ENCODE assay signal across 20 cellular contexts in the genomic region with DNA sequence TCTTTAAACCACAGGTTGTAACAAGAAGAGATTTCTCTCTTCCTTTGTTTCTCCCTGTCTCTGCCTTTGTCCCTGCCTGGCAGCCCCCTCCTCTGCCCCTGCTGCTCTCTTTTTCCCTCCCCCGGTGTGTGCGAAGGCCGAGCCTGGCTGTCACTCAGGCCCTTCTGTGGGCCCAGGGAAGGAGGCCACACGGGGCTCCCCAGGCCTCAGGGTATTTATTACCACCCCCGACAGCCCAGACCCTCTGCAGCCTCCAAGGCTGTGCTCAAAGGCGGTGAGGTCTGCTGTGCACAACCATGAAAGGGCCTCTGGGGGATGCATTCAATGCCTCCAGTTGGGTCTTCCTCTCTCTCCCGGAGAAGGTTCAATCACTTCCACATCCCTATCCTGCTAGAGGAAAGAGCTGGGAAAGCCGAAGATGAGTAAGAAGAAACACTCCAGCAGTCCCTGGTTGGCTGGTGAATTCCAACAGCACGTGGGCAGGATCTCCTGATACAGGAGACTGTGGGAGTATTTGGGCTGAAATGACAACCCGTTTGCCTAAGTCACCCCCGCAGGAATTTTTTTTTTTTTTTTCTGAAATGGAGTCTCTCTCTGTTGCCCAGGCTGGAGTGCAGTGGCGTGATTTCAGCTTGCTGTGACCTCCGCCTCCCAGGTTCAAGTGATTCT. TPM values are rescaled to one million over a fixed set of nuclear protein-coding genes. Genes with fewer than 3 reads are reported as not detected.
A peak's percentile ranks its signal among the peaks of the same experiment; 100 is the strongest.
DNase-seq lines count a peak whose midpoint lies in the region; ATAC-seq and TF ChIP-seq lines count a peak whose summit lies in the region.
"Had no signal": no experiment of that assay in that cellular context is flagged by ENCODE, and none has a peak within 500 bp of the region (broad histone marks: within the 10 kb centered on the region; RNA-seq: fewer than 3 reads in every experiment).

No MANE protein-coding gene starts in this region.

- H3K4me3 Mint-ChIP-seq in endodermal cell, result no peak overlapping the region
- no peak overlapping the region for H3K4me3 Mint-ChIP-seq in activated CD8-positive, alpha-beta T cell treated with anti-CD3 and anti-CD28 coated beads for 36 hours
- H3K4me3 Mint-ChIP-seq: activated CD4-positive, alpha-beta memory T cell treated with anti-CD3 and anti-CD28 coated beads, Interleukin-2, amount 10 ng/mL, durations not matched to agents 7 days and 5 days had no signal

- H3K23ac ChIP-seq in mesenchymal stem cell (ENCODE audit: low read length in 2 of 2), result no peak overlapping the region

- intact Hi-C loops in gastrocnemius medialis (cut with DNase I; ENCODE audit: low total_unique reads), result no loop called here
- intact Hi-C loops in Right ventricle myocardium superior (cut with DNase I), result no loop called here
- intact Hi-C loops in activated CD8-positive, alpha-beta T cell treated with anti-CD3 and anti-CD28 coated beads for 36 hours (cut with micrococcal nuclease), result no loop called here

- no peak overlapping the region for H4K91ac ChIP-seq in mesenchymal stem cell (ENCODE audit: low read length)

- H3K4me1 ChIP-seq in HEK293 (ENCODE audit: control insufficient read depth, insufficient read depth, low read length), result no peaks in the 10 kb centered on the region
- H3K4me1 ChIP-seq in endodermal cell (ENCODE audit: control insufficient read depth, insufficient read depth, low read length), result peaks cover 16% of the 10 kb centered on the region
- H3K4me1 ChIP-seq in mesenchymal stem cell (ENCODE audit: control insufficient read depth, insufficient read depth, low read depth, low read length), result peaks cover 4% of the 10 kb centered on the region
- peaks cover 74 to 76% of the 10 kb centered on the region in 2 donors for H3K4me1 ChIP-seq in gastrocnemius medialis

- H3K4me2 ChIP-seq in mesenchymal stem cell (ENCODE audit: low read length, poor library complexity, severe bottlenecking), result no peak overlapping the region

- H2BK5ac ChIP-seq in mesenchymal stem cell (ENCODE audit: low read depth, low read length, poor library complexity, severe bottlenecking), result no peak overlapping the region

- H2AFZ ChIP-seq in mesenchymal stem cell (ENCODE audit: low read depth, low read length), result no peak overlapping the region

- H4K8ac ChIP-seq in mesenchymal stem cell (ENCODE audit: low read length), result peak overlapping the region; percentile 14

- peaks cover 32% of the 10 kb centered on the region for H3K4me1 Mint-ChIP-seq in endodermal cell
- H3K4me1 Mint-ChIP-seq in activated CD8-positive, alpha-beta T cell treated with anti-CD3 and anti-CD28 coated beads for 36 hours (ENCODE audit: low read depth), result no peaks in the 10 kb centered on the region
- H3K4me1 Mint-ChIP-seq: activated CD4-positive, alpha-beta memory T cell treated with anti-CD3 and anti-CD28 coated beads, Interleukin-2, amount 10 ng/mL, durations not matched to agents 7 days and 5 days had no signal

- H3K9ac ChIP-seq in endodermal cell (ENCODE audit: extremely low read depth, low read length, poor library complexity, severe bottlenecking) (no peak overlapping the region), mesenchymal stem cell (ENCODE audit: low read length) (no peak overlapping the region)

- H3K27ac ChIP-seq in HEK293 (ENCODE audit: extremely low read depth, low read depth, low read length), result no peak overlapping the region
- peak overlapping the region; percentile 86 for H3K27ac ChIP-seq in endodermal cell (ENCODE audit: low read depth, low read length)
- H3K27ac ChIP-seq in mesenchymal stem cell (ENCODE audit: low read length, poor library complexity, severe bottlenecking), result no peak overlapping the region
- H3K27ac ChIP-seq in gastrocnemius medialis, result peak overlapping the region; percentile 87 to 98 (median 96)
- H3K27ac ChIP-seq: C4-2B had no signal

- no peaks in the 10 kb centered on the region for H3K9me3 ChIP-seq in HEK293 (ENCODE audit: control insufficient read depth, insufficient read depth, low read depth, low read length)
- no peaks in the 10 kb centered on the region for H3K9me3 ChIP-seq in endodermal cell (ENCODE audit: control insufficient read depth, low read length)
- no peaks in the 10 kb centered on the region for H3K9me3 ChIP-seq in mesenchymal stem cell (ENCODE audit: control insufficient read depth, low read length)
- no peaks in the 10 kb centered on the region for H3K9me3 ChIP-seq in gastrocnemius medialis

- peak in 1 of 2 donors; percentile 25 for ATAC-seq in gastrocnemius medialis
- ATAC-seq in Right ventricle myocardium superior (ENCODE audit: poor library complexity), result no peak
- ATAC-seq in activated CD8-positive, alpha-beta T cell treated with anti-CD3 and anti-CD28 coated beads for 36 hours, result no peak
- no peak for ATAC-seq in HG03432 (IDR thresholded peaks at IDR 0.05; ENCODE audit: unreplicated experiment)
- ATAC-seq: activated CD4-positive, CD25-positive, alpha-beta regulatory T cell treated with anti-CD3 and anti-CD28 coated beads, Interleukin-2, amount 50 U/mL, for 24 hours; Right ventricle myocardium inferior had no signal

- no peak overlapping the region for H3K4me3 ChIP-seq in HEK293 (ENCODE audit: low read depth, low read length)
- H3K4me3 ChIP-seq in endodermal cell (ENCODE audit: low read length), result no peak overlapping the region
- no peak overlapping the region for H3K4me3 ChIP-seq in mesenchymal stem cell (ENCODE audit: insufficient read depth in 1 of 2, low read depth in 1 of 2, low read length in 2 of 2)
- H3K4me3 ChIP-seq in gastrocnemius medialis, result no peak overlapping the region

- H3K14ac ChIP-seq in mesenchymal stem cell (ENCODE audit: low read length in 2 of 2), result no peak overlapping the region

- H2BK12ac ChIP-seq in mesenchymal stem cell (ENCODE audit: low read length in 2 of 2), result no peak overlapping the region

- 60 to 78% methylated on average over 2 to 13 of the region's 13 CpGs for WGBS in endodermal cell (ENCODE audit: insufficient coverage in 1 of 2, insufficient read length in 1 of 2), 2 experiments
- 53% methylated on average over 10 of the region's 13 CpGs for WGBS in mesenchymal stem cell

- no peak overlapping the region for H2BK120ac ChIP-seq in mesenchymal stem cell (ENCODE audit: low read depth, low read length)

- H3K27ac Mint-ChIP-seq in endodermal cell, result peak overlapping the region; percentile 77
- no peak overlapping the region for H3K27ac Mint-ChIP-seq in activated CD8-positive, alpha-beta T cell treated with anti-CD3 and anti-CD28 coated beads for 36 hours
- H3K27ac Mint-ChIP-seq: activated CD4-positive, alpha-beta memory T cell treated with anti-CD3 and anti-CD28 coated beads, Interleukin-2, amount 10 ng/mL, durations not matched to agents 7 days and 5 days had no signal

- H3K36me3 Mint-ChIP-seq in endodermal cell (ENCODE audit: low read depth), result peaks cover 3% of the 10 kb centered on the region
- H3K36me3 Mint-ChIP-seq in activated CD8-positive, alpha-beta T cell treated with anti-CD3 and anti-CD28 coated beads for 36 hours (ENCODE audit: low read depth), result no peaks in the 10 kb centered on the region

- no peaks in the 10 kb centered on the region for H3K27me3 Mint-ChIP-seq in endodermal cell (ENCODE audit: insufficient read depth)
- peaks cover 1% of the 10 kb centered on the region for H3K27me3 Mint-ChIP-seq in activated CD8-positive, alpha-beta T cell treated with anti-CD3 and anti-CD28 coated beads for 36 hours
- H3K27me3 Mint-ChIP-seq: activated CD4-positive, alpha-beta memory T cell treated with anti-CD3 and anti-CD28 coated beads, Interleukin-2, amount 10 ng/mL, durations not matched to agents 7 days and 5 days had no signal

- TF ChIP-seq POLR2A in gastrocnemius medialis (IDR thresholded peaks at IDR 0.05), result no peak

- in situ Hi-C loops in gastrocnemius medialis (cut with MboI; ENCODE audit: low sequenced_read_pairs in 4 of 4), result no loop called here

- H2BK15ac ChIP-seq in mesenchymal stem cell (ENCODE audit: low read depth, poor library complexity, severe bottlenecking), result no peak overlapping the region

- H3K36me3 ChIP-seq in HEK293 (ENCODE audit: control insufficient read depth in 2 of 2, insufficient read depth in 1 of 2, low read length in 2 of 2) (no peaks in the 10 kb centered on the region), endodermal cell (ENCODE audit: control insufficient read depth, insufficient read depth, low read length) (no peaks in the 10 kb centered on the region), mesenchymal stem cell (ENCODE audit: control insufficient read depth in 1 of 2, insufficient read depth in 2 of 2, low read depth in 1 of 2, low read length in 2 of 2) (peaks cover 0 to 9% of the 10 kb centered on the region in 2 experiments), gastrocnemius medialis (no peaks in the 10 kb centered on the region)

- CTCF ChIA-PET in HEK293 (lab: Yijun Ruan, JAX), result no interaction called here
- CTCF ChIA-PET in activated CD8-positive, alpha-beta T cell treated with anti-CD3 and anti-CD28 coated beads for 36 hours (lab: Charles Lee), result no interaction called here

- DNase-seq in endodermal cell (no peak), mesenchymal stem cell (no peak), gastrocnemius medialis (no peak), Right ventricle myocardium superior (no peak)
- DNase-seq in activated CD8-positive, alpha-beta T cell treated with anti-CD3 and anti-CD28 coated beads for 36 hours, result no peak
- DNase-seq: activated CD4-positive, alpha-beta memory T cell treated with anti-CD3 and anti-CD28 coated beads, Interleukin-2, amount 10 ng/mL, durations not matched to agents 7 days and 5 days; activated effector memory CD4-positive, alpha-beta T cell treated with Interleukin-2 at 50 U/mL for 16 hours; activated T-cell treated with anti-CD3 and anti-CD28 coated beads for 4 hours; erythroblast; foreskin melanocyte; HCEC 1CT; IMR-90; NCI-H1105; NCI-H2081; NCI-H446 treated with DMSO at 0.1 percent for 48 hours had no signal

- no peaks in the 10 kb centered on the region for H3K9me3 Mint-ChIP-seq in endodermal cell
- H3K9me3 Mint-ChIP-seq in activated CD8-positive, alpha-beta T cell treated with anti-CD3 and anti-CD28 coated beads for 36 hours, result no peaks in the 10 kb centered on the region
- H3K9me3 Mint-ChIP-seq: activated CD4-positive, alpha-beta memory T cell treated with anti-CD3 and anti-CD28 coated beads, Interleukin-2, amount 10 ng/mL, durations not matched to agents 7 days and 5 days had no signal

- H2AK5ac ChIP-seq in mesenchymal stem cell (ENCODE audit: low read length, severe bottlenecking), result no peak overlapping the region

- H3K79me1 ChIP-seq in mesenchymal stem cell (replicated peaks; ENCODE audit: low read length, poor library complexity, severe bottlenecking), result peaks cover 3% of the 10 kb centered on the region

- POLR2A ChIA-PET in HEK293 (lab: Yijun Ruan, JAX), result interaction anchor here (0.7 kb wide), 1 partner anchor 43 kb away, joined by 3 read pairs; no protein-coding TSS in a partner anchor
- POLR2A ChIA-PET in activated CD8-positive, alpha-beta T cell treated with anti-CD3 and anti-CD28 coated beads for 36 hours (lab: Charles Lee), result no interaction called here

- H3K27me3 ChIP-seq in endodermal cell (ENCODE audit: control insufficient read depth, insufficient read depth, low read length, poor library complexity, severe bottlenecking), result no peaks in the 10 kb centered on the region
- no peaks in the 10 kb centered on the region for H3K27me3 ChIP-seq in mesenchymal stem cell (ENCODE audit: control insufficient read depth in 1 of 2, insufficient read depth in 1 of 2, low read length in 2 of 2)
- H3K27me3 ChIP-seq in gastrocnemius medialis, result no peaks in the 10 kb centered on the region

- H3K4ac ChIP-seq in mesenchymal stem cell (ENCODE audit: low read depth in 1 of 2, low read length in 2 of 2), result no peak overlapping the region

- H3K18ac ChIP-seq in mesenchymal stem cell (ENCODE audit: low read depth in 1 of 2, low read length in 2 of 2), result no peak overlapping the region

- TF ChIP-seq CTCF in HEK293 (tag by site-specific recombination; IDR thresholded peaks at IDR 0.05), result no peak
- no peak for TF ChIP-seq CTCF in endodermal cell (conservative IDR thresholded peaks at IDR 0.05)
- TF ChIP-seq CTCF in gastrocnemius medialis (IDR thresholded peaks at IDR 0.05 in 4 of 5, conservative IDR thresholded peaks at IDR 0.05 in 1 of 5), result no peak
- no peak for TF ChIP-seq CTCF in activated CD8-positive, alpha-beta T cell treated with anti-CD3 and anti-CD28 coated beads for 36 hours (IDR thresholded peaks at IDR 0.05)

RNA-seq across cellular contexts. Expression of a gene that starts 34.2 kb away (rescaled TPM):
- total RNA-seq in endodermal cell (10 to 100 TPM; 30.3 to 41.9 TPM), gastrocnemius medialis (10 to 100 TPM in 3 of 4 donors, 1 to 10 TPM in 1; 8.4 to 15.8 (median 12.5) TPM), Right ventricle myocardium superior (8.4 TPM)
- polyA plus RNA-seq in endodermal cell (2013, experiment 1 of 2), result 58.6 TPM
- polyA plus RNA-seq in endodermal cell (2013, experiment 2 of 2), result 54.0 TPM
- polyA plus RNA-seq in mesenchymal stem cell (2013, experiment 1 of 2), result 1.4 TPM
- polyA plus RNA-seq in mesenchymal stem cell (2013, experiment 2 of 2), result 1.6 TPM
- not detected for total RNA-seq in activated CD8-positive, alpha-beta T cell treated with anti-CD3 and anti-CD28 coated beads for 36 hours
- total RNA-seq: activated CD4-positive, alpha-beta memory T cell treated with anti-CD3 and anti-CD28 coated beads, Interleukin-2, amount 10 ng/mL, durations not matched to agents 7 days and 5 days had no signal

Comparison
In these comparisons a context has a peak if more than half of its experiments do, and no peak if none do; other contexts are left out.
1. H3K27ac ChIP-seq: peak in endodermal cell (single experiment) and gastrocnemius medialis (4 of 4); none in HEK293 (single experiment) and mesenchymal stem cell (single experiment).